In genomic region chr11:64156235-64157011, GRCh38 we compare ENCODE assay signal across 1 cellular context.
TF ChIP-seq lines count a peak whose summit lies in the region.

No MANE protein-coding gene starts in this region.

TF ChIP-seq in HepG2, 621 proteins besides CTCF, POLR2A, EP300 and RAD21:
- TF ChIP-seq, protein P1, sequence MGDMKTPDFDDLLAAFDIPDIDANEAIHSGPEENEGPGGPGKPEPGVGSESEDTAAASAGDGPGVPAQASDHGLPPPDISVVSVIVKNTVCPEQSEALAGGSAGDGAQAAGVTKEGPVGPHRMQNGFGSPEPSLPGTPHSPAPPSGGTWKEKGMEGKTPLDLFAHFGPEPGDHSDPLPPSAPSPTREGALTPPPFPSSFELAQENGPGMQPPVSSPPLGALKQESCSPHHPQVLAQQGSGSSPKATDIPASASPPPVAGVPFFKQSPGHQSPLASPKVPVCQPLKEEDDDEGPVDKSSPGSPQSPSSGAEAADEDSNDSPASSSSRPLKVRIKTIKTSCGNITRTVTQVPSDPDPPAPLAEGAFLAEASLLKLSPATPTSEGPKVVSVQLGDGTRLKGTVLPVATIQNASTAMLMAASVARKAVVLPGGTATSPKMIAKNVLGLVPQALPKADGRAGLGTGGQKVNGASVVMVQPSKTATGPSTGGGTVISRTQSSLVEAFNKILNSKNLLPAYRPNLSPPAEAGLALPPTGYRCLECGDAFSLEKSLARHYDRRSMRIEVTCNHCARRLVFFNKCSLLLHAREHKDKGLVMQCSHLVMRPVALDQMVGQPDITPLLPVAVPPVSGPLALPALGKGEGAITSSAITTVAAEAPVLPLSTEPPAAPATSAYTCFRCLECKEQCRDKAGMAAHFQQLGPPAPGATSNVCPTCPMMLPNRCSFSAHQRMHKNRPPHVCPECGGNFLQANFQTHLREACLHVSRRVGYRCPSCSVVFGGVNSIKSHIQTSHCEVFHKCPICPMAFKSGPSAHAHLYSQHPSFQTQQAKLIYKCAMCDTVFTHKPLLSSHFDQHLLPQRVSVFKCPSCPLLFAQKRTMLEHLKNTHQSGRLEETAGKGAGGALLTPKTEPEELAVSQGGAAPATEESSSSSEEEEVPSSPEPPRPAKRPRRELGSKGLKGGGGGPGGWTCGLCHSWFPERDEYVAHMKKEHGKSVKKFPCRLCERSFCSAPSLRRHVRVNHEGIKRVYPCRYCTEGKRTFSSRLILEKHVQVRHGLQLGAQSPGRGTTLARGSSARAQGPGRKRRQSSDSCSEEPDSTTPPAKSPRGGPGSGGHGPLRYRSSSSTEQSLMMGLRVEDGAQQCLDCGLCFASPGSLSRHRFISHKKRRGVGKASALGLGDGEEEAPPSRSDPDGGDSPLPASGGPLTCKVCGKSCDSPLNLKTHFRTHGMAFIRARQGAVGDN (CRISPR knock-in tag; IDR thresholded peaks at IDR 0.05), result peak; percentile 44; the same call in 1 of the 2 replicates
- TF ChIP-seq, protein P2, sequence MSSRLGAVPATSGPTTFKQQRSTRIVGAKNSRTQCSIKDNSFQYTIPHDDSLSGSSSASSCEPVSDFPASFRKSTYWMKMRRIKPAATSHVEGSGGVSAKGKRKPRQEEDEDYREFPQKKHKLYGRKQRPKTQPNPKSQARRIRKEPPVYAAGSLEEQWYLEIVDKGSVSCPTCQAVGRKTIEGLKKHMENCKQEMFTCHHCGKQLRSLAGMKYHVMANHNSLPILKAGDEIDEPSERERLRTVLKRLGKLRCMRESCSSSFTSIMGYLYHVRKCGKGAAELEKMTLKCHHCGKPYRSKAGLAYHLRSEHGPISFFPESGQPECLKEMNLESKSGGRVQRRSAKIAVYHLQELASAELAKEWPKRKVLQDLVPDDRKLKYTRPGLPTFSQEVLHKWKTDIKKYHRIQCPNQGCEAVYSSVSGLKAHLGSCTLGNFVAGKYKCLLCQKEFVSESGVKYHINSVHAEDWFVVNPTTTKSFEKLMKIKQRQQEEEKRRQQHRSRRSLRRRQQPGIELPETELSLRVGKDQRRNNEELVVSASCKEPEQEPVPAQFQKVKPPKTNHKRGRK (CRISPR knock-in tag; IDR thresholded peaks at IDR 0.05), result no peak
- peak; percentile 40; the same call in 1 of the 2 replicates for TF ChIP-seq ZNF770 (CRISPR knock-in tag; IDR thresholded peaks at IDR 0.05)
- TF ChIP-seq HNRNPL (IDR thresholded peaks at IDR 0.05; ENCODE audit: low read depth, low read length), result 0 out of 2 replicates have a peak, but pooled peaks have one; percentile 31
- no peak for TF ChIP-seq ZNF747 (CRISPR knock-in tag; IDR thresholded peaks at IDR 0.05; ENCODE audit: borderline replicate concordance)
- TF ChIP-seq ESRRA (CRISPR knock-in tag; IDR thresholded peaks at IDR 0.05; ENCODE audit: low read depth), result peak; percentile 30; the same call in 1 of the 2 replicates
- TF ChIP-seq MXI1 (IDR thresholded peaks at IDR 0.05; ENCODE audit: borderline replicate concordance, low read depth, low read length), result 0 out of 3 replicates have a peak, but pooled peaks have one; percentile 17
- TF ChIP-seq SKI (IDR thresholded peaks at IDR 0.05; ENCODE audit: partially characterized antibody), result peak; percentile 70
- peak; percentile 20; the same call in 1 of the 2 replicates for TF ChIP-seq STAG1 (CRISPR knock-in tag; IDR thresholded peaks at IDR 0.05)
- no peak for TF ChIP-seq RFX5 (IDR thresholded peaks at IDR 0.05; ENCODE audit: low read depth, low read length)
- TF ChIP-seq, protein P3, sequence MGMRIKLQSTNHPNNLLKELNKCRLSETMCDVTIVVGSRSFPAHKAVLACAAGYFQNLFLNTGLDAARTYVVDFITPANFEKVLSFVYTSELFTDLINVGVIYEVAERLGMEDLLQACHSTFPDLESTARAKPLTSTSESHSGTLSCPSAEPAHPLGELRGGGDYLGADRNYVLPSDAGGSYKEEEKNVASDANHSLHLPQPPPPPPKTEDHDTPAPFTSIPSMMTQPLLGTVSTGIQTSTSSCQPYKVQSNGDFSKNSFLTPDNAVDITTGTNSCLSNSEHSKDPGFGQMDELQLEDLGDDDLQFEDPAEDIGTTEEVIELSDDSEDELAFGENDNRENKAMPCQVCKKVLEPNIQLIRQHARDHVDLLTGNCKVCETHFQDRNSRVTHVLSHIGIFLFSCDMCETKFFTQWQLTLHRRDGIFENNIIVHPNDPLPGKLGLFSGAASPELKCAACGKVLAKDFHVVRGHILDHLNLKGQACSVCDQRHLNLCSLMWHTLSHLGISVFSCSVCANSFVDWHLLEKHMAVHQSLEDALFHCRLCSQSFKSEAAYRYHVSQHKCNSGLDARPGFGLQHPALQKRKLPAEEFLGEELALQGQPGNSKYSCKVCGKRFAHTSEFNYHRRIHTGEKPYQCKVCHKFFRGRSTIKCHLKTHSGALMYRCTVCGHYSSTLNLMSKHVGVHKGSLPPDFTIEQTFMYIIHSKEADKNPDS (CRISPR knock-in tag; IDR thresholded peaks at IDR 0.05), result no peak
- no peak for TF ChIP-seq AKNA (CRISPR knock-in tag; IDR thresholded peaks at IDR 0.05; ENCODE audit: borderline replicate concordance)
- no peak for TF ChIP-seq GPBP1L1 (CRISPR knock-in tag; IDR thresholded peaks at IDR 0.05)
- peak; percentile 43 for TF ChIP-seq AGO2 (optimal IDR thresholded peaks at IDR 0.05; ENCODE audit: low read depth, low read length)
- 0 out of 2 replicates have a peak, but pooled peaks have one; percentile 30 for TF ChIP-seq MAX (IDR thresholded peaks at IDR 0.05)
- TF ChIP-seq ARNT (IDR thresholded peaks at IDR 0.05), result no peak
- TF ChIP-seq, protein P4, sequence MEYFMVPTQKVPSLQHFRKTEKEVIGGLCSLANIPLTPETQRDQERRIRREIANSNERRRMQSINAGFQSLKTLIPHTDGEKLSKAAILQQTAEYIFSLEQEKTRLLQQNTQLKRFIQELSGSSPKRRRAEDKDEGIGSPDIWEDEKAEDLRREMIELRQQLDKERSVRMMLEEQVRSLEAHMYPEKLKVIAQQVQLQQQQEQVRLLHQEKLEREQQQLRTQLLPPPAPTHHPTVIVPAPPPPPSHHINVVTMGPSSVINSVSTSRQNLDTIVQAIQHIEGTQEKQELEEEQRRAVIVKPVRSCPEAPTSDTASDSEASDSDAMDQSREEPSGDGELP (IDR thresholded peaks at IDR 0.05; ENCODE audit: borderline replicate concordance, low read depth), result peak; percentile 73; the same call in 1 of the 2 replicates
- TF ChIP-seq, protein P5, sequence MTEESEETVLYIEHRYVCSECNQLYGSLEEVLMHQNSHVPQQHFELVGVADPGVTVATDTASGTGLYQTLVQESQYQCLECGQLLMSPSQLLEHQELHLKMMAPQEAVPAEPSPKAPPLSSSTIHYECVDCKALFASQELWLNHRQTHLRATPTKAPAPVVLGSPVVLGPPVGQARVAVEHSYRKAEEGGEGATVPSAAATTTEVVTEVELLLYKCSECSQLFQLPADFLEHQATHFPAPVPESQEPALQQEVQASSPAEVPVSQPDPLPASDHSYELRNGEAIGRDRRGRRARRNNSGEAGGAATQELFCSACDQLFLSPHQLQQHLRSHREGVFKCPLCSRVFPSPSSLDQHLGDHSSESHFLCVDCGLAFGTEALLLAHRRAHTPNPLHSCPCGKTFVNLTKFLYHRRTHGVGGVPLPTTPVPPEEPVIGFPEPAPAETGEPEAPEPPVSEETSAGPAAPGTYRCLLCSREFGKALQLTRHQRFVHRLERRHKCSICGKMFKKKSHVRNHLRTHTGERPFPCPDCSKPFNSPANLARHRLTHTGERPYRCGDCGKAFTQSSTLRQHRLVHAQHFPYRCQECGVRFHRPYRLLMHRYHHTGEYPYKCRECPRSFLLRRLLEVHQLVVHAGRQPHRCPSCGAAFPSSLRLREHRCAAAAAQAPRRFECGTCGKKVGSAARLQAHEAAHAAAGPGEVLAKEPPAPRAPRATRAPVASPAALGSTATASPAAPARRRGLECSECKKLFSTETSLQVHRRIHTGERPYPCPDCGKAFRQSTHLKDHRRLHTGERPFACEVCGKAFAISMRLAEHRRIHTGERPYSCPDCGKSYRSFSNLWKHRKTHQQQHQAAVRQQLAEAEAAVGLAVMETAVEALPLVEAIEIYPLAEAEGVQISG (CRISPR knock-in tag; IDR thresholded peaks at IDR 0.05), result peak; percentile 24; the same call in 1 of the 2 replicates
- 0 out of 2 replicates have a peak, but pooled peaks have one; percentile 19 for TF ChIP-seq HOXA3 (CRISPR knock-in tag; IDR thresholded peaks at IDR 0.05)
- TF ChIP-seq, protein P6, sequence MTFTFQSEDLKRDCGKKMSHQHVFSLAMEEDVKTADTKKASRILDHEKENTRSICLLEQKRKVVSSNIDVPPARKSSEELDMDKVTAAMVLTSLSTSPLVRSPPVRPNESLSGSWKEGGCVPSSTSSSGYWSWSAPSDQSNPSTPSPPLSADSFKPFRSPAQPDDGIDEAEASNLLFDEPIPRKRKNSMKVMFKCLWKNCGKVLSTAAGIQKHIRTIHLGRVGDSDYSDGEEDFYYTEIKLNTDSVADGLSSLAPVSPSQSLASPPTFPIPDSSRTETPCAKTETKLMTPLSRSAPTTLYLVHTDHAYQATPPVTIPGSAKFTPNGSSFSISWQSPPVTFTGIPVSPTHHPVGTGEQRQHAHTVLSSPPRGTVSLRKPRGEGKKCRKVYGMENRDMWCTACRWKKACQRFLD (CRISPR knock-in tag; IDR thresholded peaks at IDR 0.05; ENCODE audit: borderline replicate concordance), result no peak
- TF ChIP-seq ZBTB38 (CRISPR knock-in tag; IDR thresholded peaks at IDR 0.05), result peak; percentile 24; the same call in 1 of the 2 replicates
- TF ChIP-seq HNF4A (CRISPR knock-in tag; IDR thresholded peaks at IDR 0.05), result peak; percentile 58
- TF ChIP-seq SAP130 (CRISPR knock-in tag; IDR thresholded peaks at IDR 0.05; ENCODE audit: low read depth), result peak; percentile 48; the same call in 1 of the 2 replicates
- TF ChIP-seq SRY (CRISPR knock-in tag; IDR thresholded peaks at IDR 0.05), result no peak
